Comparison of ENCODE assay signal across 9 cellular contexts in genomic region chr12:116336542-116337065, GRCh38. TPM values are rescaled to one million over a fixed set of nuclear protein-coding genes. Genes with fewer than 3 reads are reported as not detected.
DNase-seq lines count a peak whose midpoint lies in the region; ATAC-seq, FAIRE-seq and TF ChIP-seq lines count a peak whose summit lies in the region.
"Had no signal": no experiment of that assay in that cellular context is flagged by ENCODE, and none has a peak within 500 bp of the region (broad histone marks: within the 10 kb centered on the region; RNA-seq: fewer than 3 reads in every experiment).

No MANE protein-coding gene starts in this region.

- H3K36me3 ChIP-seq in WERI-Rb-1: no peaks in the 10 kb centered on the region
- H3K36me3 ChIP-seq in thyroid gland: no peaks in the 10 kb centered on the region

- TF ChIP-seq POLR2A in GM12892 (IDR thresholded peaks at IDR 0.05; ENCODE audit: low read depth, low read length) (no peak), thyroid gland (IDR thresholded peaks at IDR 0.05) (no peak)

- H3K4me3 ChIP-seq in HL-60 (replicated peaks; ENCODE audit: insufficient read depth, low read length) (no peak overlapping the region), fibroblast of villous mesenchyme (ENCODE audit: low read depth, low read length) (no peak overlapping the region), WERI-Rb-1 (ENCODE audit: low read depth, low read length) (no peak overlapping the region), thyroid gland (replicated peaks in 1 of 3) (no peak overlapping the region)

- no peaks in the 10 kb centered on the region for H3K27me3 ChIP-seq in HL-60 (ENCODE audit: insufficient read depth, poor library complexity, severe bottlenecking)
- H3K27me3 ChIP-seq in WERI-Rb-1 (ENCODE audit: insufficient read depth, low read depth, severe bottlenecking): no peaks in the 10 kb centered on the region
- H3K27me3 ChIP-seq in thyroid gland: no peaks in the 10 kb centered on the region

- FAIRE-seq in GM12892 (lab: Jason Lieb, UNC): peak; percentile 5

- 76 to 85% methylated on average over 9 to 11 of the region's 11 CpGs for WGBS in thyroid gland, 2 donors

- peaks cover 4 to 11% of the 10 kb centered on the region in 2 donors for H3K4me1 ChIP-seq in thyroid gland

- H3K27ac ChIP-seq in HL-60 (replicated peaks): peak overlapping the region; percentile 24; the same call in 1 of the 2 replicates
- no peak overlapping the region for H3K27ac ChIP-seq in WERI-Rb-1
- no peak overlapping the region for H3K27ac ChIP-seq in thyroid gland

- TF ChIP-seq CTCF in HL-60 (IDR thresholded peaks at IDR 0.05; ENCODE audit: insufficient read depth, low read length): no peak
- TF ChIP-seq CTCF in fibroblast of villous mesenchyme (IDR thresholded peaks at IDR 0.05; ENCODE audit: insufficient read depth, low read depth, low read length): no peak
- no peak for TF ChIP-seq CTCF in WERI-Rb-1 (IDR thresholded peaks at IDR 0.05; ENCODE audit: low read depth, low read length)
- no peak for TF ChIP-seq CTCF in thyroid gland (IDR thresholded peaks at IDR 0.05)

- peak; percentile 52 for DNase-seq in GM12892 (ENCODE audit: insufficient read length)
- DNase-seq in HL-60 (ENCODE audit: low read depth in 1 of 2, low spot score in 1 of 2): peak; percentile 58 to 87
- DNase-seq in fibroblast of villous mesenchyme (ENCODE audit: low read depth): peak; percentile 81
- no peak for DNase-seq in HuH-7 (ENCODE audit: low spot score)
- DNase-seq in COR-L47 (lab: John Stamatoyannopoulos, UW): no peak
- no peak for DNase-seq in WERI-Rb-1
- DNase-seq in thyroid gland: no peak
- DNase-seq: activated naive CD8-positive, alpha-beta T cell treated with anti-CD3 and anti-CD28 coated beads, Interleukin-2, amount 10 ng/mL, durations not matched to agents 7 days and 5 days had no signal

- intact Hi-C loops in thyroid gland (cut with DNase I): no loop called here

- H3K9me3 ChIP-seq in WERI-Rb-1 (ENCODE audit: severe bottlenecking) (no peaks in the 10 kb centered on the region), thyroid gland (no peaks in the 10 kb centered on the region)

- ATAC-seq in GM21515 (IDR thresholded peaks at IDR 0.05; ENCODE audit: unreplicated experiment): peak; percentile 76

RNA-seq across cellular contexts. Expression of gene MED13L, which starts 59.1 kb away (rescaled TPM):
- 26.8 TPM for polyA plus RNA-seq in GM12892 (2012; ENCODE audit: missing spikeins)
- total RNA-seq in fibroblast of villous mesenchyme (120 and 189 TPM in 2 replicates), thyroid gland (100 to 1,000 TPM; 168 to 349 (median 246) TPM)

Comparison
In these comparisons a context has a peak if more than half of its experiments do, and no peak if none do; other contexts are left out.
1. DNase-seq: peak in GM12892 (single experiment), HL-60 (2 of 2) and fibroblast of villous mesenchyme (single experiment); none in HuH-7 (single experiment), COR-L47 (single experiment), WERI-Rb-1 (single experiment) and thyroid gland (0 of 2).